In the genomic region with DNA sequence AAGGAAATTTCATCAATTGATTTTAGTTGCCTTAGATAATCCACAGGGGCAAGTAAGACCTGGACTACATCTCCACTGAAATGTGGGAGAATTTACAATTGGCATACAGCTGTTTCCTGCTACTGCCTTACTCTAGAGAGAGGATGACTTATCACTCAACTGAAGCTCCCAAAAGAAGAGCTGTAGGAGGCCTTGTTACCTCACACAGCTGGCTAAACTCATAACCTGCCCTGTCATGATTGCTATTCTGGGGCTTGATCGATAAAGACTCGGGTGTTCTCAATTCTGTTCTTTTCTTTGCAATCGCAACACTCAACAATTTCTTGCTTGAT, we compare ENCODE assay signal across 8 cellular contexts.
DNase-seq lines count a peak whose midpoint lies in the region; ATAC-seq and TF ChIP-seq lines count a peak whose summit lies in the region.

No MANE protein-coding gene starts in this region.

- H3K27me3 Mint-ChIP-seq in immature natural killer cell (ENCODE audit: low read depth in 3 of 3), result peaks cover 0 to 2% (median 0%) of the 10 kb centered on the region in 3 donors

- 69 to 70% methylated on average over 2 to 3 of the region's 3 CpGs for WGBS in transverse colon (ENCODE audit: low coverage in 1 of 2), 2 donors

- ATAC-seq in GM21390 (IDR thresholded peaks at IDR 0.05; ENCODE audit: unreplicated experiment), result peak; percentile 20

- no peak for TF ChIP-seq CTCF in GM12875 (IDR thresholded peaks at IDR 0.05; ENCODE audit: borderline replicate concordance, insufficient read depth, low read depth, low read length)
- TF ChIP-seq CTCF in HL-60 (IDR thresholded peaks at IDR 0.05; ENCODE audit: insufficient read depth, low read length), result no peak
- no peak for TF ChIP-seq CTCF in transverse colon (IDR thresholded peaks at IDR 0.05)

- H3K4me1 Mint-ChIP-seq in immature natural killer cell, result peaks cover 21 to 27% of the 10 kb centered on the region in 2 donors

- no peaks in the 10 kb centered on the region for H3K36me3 Mint-ChIP-seq in immature natural killer cell

- H3K27ac Mint-ChIP-seq in immature natural killer cell, result peak overlapping the region; percentile 90 to 98 (median 96)

- peak overlapping the region; percentile 54 for H3K4me3 ChIP-seq in GM12875 (ENCODE audit: low read depth, low read length)
- H3K4me3 ChIP-seq in HL-60 (replicated peaks; ENCODE audit: insufficient read depth, low read length), result peak overlapping the region; percentile 51
- peak overlapping the region in 2 of 4 donors; percentile 21 to 37 for H3K4me3 ChIP-seq in transverse colon

- no peaks in the 10 kb centered on the region for H3K4me1 ChIP-seq in transverse colon

- no peaks in the 10 kb centered on the region for H3K27me3 ChIP-seq in HL-60 (ENCODE audit: insufficient read depth, poor library complexity, severe bottlenecking)
- H3K27me3 ChIP-seq in transverse colon, result no peaks in the 10 kb centered on the region

- in situ Hi-C loops in transverse colon (cut with MboI; ENCODE audit: low pct_ligation_motif_present in 1 of 4, low pct_unique_long_range_greater_than_20kb in 1 of 4, low sequenced_read_pairs in 3 of 4), result no loop called here

- intact Hi-C loops in transverse colon (cut with DNase I; ENCODE audit: low total_unique reads), result no loop called here

- peak overlapping the region; percentile 91 for H3K27ac ChIP-seq in HL-60 (replicated peaks)
- H3K27ac ChIP-seq in transverse colon, result peak overlapping the region in 2 of 4 donors; percentile 53 to 66

- peak overlapping the region; percentile 87 to 95 (median 93) for H3K4me3 Mint-ChIP-seq in immature natural killer cell

- no peak for TF ChIP-seq POLR2A in transverse colon (IDR thresholded peaks at IDR 0.05)

- no peak for TF ChIP-seq EP300 in transverse colon (IDR thresholded peaks at IDR 0.05; ENCODE audit: low read depth)

- H3K36me3 ChIP-seq in transverse colon, result no peaks in the 10 kb centered on the region

- H3K9me3 ChIP-seq in transverse colon, result no peaks in the 10 kb centered on the region

- no peaks in the 10 kb centered on the region for H3K9me3 Mint-ChIP-seq in immature natural killer cell

- DNase-seq in HL-60 (ENCODE audit: low read depth in 1 of 2, low spot score in 1 of 2), result no peak
- DNase-seq in immature natural killer cell, result no peak
- no peak for DNase-seq in NCI-H748 treated with DMSO at 0.1 percent for 48 hours (lab: John Stamatoyannopoulos, UW)
- no peak for DNase-seq in SW 1271 (lab: John Stamatoyannopoulos, UW)
- no peak for DNase-seq in HCEC 1CT
- DNase-seq in transverse colon, result no peak
